Comparison of ENCODE assay signal across 15 cellular contexts in genomic region chr7:111380945-111381344, GRCh38.
"Had no signal": no experiment of that assay in that cellular context is flagged by ENCODE, and none has a peak within 500 bp of the region (broad histone marks: within the 10 kb centered on the region; RNA-seq: fewer than 3 reads in every experiment).

No MANE protein-coding gene starts in this region.

- H3K4me1 ChIP-seq: prostate gland, sigmoid colon had no signal

- H3K27me3 ChIP-seq: brain microvascular endothelial cell, sigmoid colon had no signal

- H3K9me3 ChIP-seq: prostate gland, sigmoid colon had no signal

- DNase-seq: activated effector memory CD4-positive, alpha-beta T cell treated with anti-CD3 and anti-CD28 coated beads, Interleukin-2, amount 50 U/mL, for 16 hours; activated T-cell treated with anti-CD3 and anti-CD28 coated beads, Interleukin-2, amount 50 U/mL, for 1 hour; brain microvascular endothelial cell; effector memory CD8-positive, alpha-beta T cell; erythroblast; hypothalamus; mammary epithelial cell; occipital lobe; sigmoid colon; stimulated activated CD4-positive, alpha-beta T cell treated with anti-CD3 and anti-CD28 coated beads, Interleukin-12 subunit alpha, Interleukin-12 subunit beta, amount 100 ng/mL, for 4 hours; stimulated activated CD4-positive, alpha-beta T cell treated with anti-CD3 and anti-CD28 coated beads, Interleukin-2, amount 100 ng/mL, for 48 hours; stimulated activated naive CD4-positive, alpha-beta T cell treated with Interleukin-2 at 50 U/mL for 16 hours; trophoblast cell had no signal

- H3K36me3 ChIP-seq: brain microvascular endothelial cell, prostate gland, sigmoid colon had no signal

- ATAC-seq: activated CD4-positive, CD25-positive, alpha-beta regulatory T cell treated with anti-CD3 and anti-CD28 coated beads, Interleukin-2, amount 50 U/mL, for 24 hours; effector memory CD8-positive, alpha-beta T cell had no signal

- H3K27ac ChIP-seq: brain microvascular endothelial cell, prostate gland, sigmoid colon had no signal

- H3K4me3 ChIP-seq: prostate gland, sigmoid colon had no signal
